ENCODE assay signal across 25 cellular contexts in genomic region chr3:164018500-164018899, GRCh38.
"Had no signal": no experiment of that assay in that cellular context is flagged by ENCODE, and none has a peak within 500 bp of the region (broad histone marks: within the 10 kb centered on the region; RNA-seq: fewer than 3 reads in every experiment).

No MANE protein-coding gene starts in this region.

- H3K4me3 Mint-ChIP-seq: immature natural killer cell; mesothelial cell of epicardium; naive thymus-derived CD4-positive, alpha-beta T cell; natural killer cell treated with Interleukin-12 subunit alpha and Interleukin-12 subunit beta and Interleukin-15 and Interleukin-18, amount 100 ng/mL, for 72 hours; stimulated activated memory B cell treated with anti-CD40 and anti-IgM and Interleukin-4, amounts not matched to agents 10 μg/mL and 1 μg/mL and 100 μg/mL, for 72 hours; stimulated activated naive CD8-positive, alpha-beta T cell treated with anti-CD3 and anti-CD28 coated beads, Interleukin-15, amount 100 ng/mL, for 72 hours had no signal

- H3K27ac Mint-ChIP-seq: immature natural killer cell; mesothelial cell of epicardium; naive thymus-derived CD4-positive, alpha-beta T cell; natural killer cell treated with Interleukin-12 subunit alpha and Interleukin-12 subunit beta and Interleukin-15 and Interleukin-18, amount 100 ng/mL, for 72 hours; progenitor cell of endocrine pancreas; stimulated activated memory B cell treated with anti-CD40 and anti-IgM and Interleukin-4, amounts not matched to agents 10 μg/mL and 1 μg/mL and 100 μg/mL, for 72 hours; stimulated activated naive CD8-positive, alpha-beta T cell treated with anti-CD3 and anti-CD28 coated beads, Interleukin-15, amount 100 ng/mL, for 72 hours had no signal

- H3K27ac ChIP-seq: left ventricle myocardium inferior, ovary, right atrium auricular region, right lobe of liver, transverse colon, upper lobe of left lung, vagina had no signal

- H3K4me2 ChIP-seq: smooth muscle cell had no signal

- H3K9me3 ChIP-seq: left ventricle myocardium inferior, mucosa of descending colon, ovary, right atrium auricular region, right lobe of liver, transverse colon, upper lobe of left lung, vagina had no signal

- H3K4me1 Mint-ChIP-seq: immature natural killer cell; mesothelial cell of epicardium; naive thymus-derived CD4-positive, alpha-beta T cell; stimulated activated memory B cell treated with anti-CD40 and anti-IgM and Interleukin-4, amounts not matched to agents 10 μg/mL and 1 μg/mL and 100 μg/mL, for 72 hours; stimulated activated naive CD8-positive, alpha-beta T cell treated with anti-CD3 and anti-CD28 coated beads, Interleukin-15, amount 100 ng/mL, for 72 hours had no signal

- H3K27me3 Mint-ChIP-seq: naive thymus-derived CD4-positive, alpha-beta T cell; natural killer cell treated with Interleukin-12 subunit alpha and Interleukin-12 subunit beta and Interleukin-15 and Interleukin-18, amount 100 ng/mL, for 72 hours; progenitor cell of endocrine pancreas; stimulated activated memory B cell treated with anti-CD40 and anti-IgM and Interleukin-4, amounts not matched to agents 10 μg/mL and 1 μg/mL and 100 μg/mL, for 72 hours; stimulated activated naive CD8-positive, alpha-beta T cell treated with anti-CD3 and anti-CD28 coated beads, Interleukin-15, amount 100 ng/mL, for 72 hours had no signal

- H3K27me3 ChIP-seq: ovary, right atrium auricular region, right lobe of liver, transverse colon, upper lobe of left lung, vagina had no signal

- H3K4me1 ChIP-seq: left ventricle myocardium inferior, right lobe of liver, transverse colon, upper lobe of left lung, vagina had no signal

- DNase-seq: hypothalamus; immature natural killer cell; left ventricle myocardium inferior; mesendoderm; mucosa of descending colon; naive thymus-derived CD4-positive, alpha-beta T cell; ovary; right lobe of liver; stimulated activated CD4-positive, alpha-beta T cell treated with anti-CD3 and anti-CD28 coated beads, Interleukin-1b, Interleukin-23, amount 100 ng/mL, for 48 hours; stimulated activated CD4-positive, alpha-beta T cell treated with anti-CD3 and anti-CD28 coated beads, Interleukin-2, amount 100 ng/mL, for 48 hours; stimulated activated CD4-positive, alpha-beta T cell treated with anti-CD3 and anti-CD28 coated beads, Interleukin-4, amount 100 ng/mL, for 4 hours; stimulated activated CD8-positive, alpha-beta memory T cell treated with anti-CD3 and anti-CD28 coated beads, Interleukin-4, amount 100 ng/mL, for 48 hours; stimulated activated naive CD4-positive, alpha-beta T cell treated with Interleukin-2 at 50 U/mL for 16 hours; stimulated activated naive CD8-positive, alpha-beta T cell treated with anti-CD3 and anti-CD28 coated beads, Interleukin-15, amount 100 ng/mL, for 72 hours; substantia nigra; transverse colon; upper lobe of left lung had no signal

- H3K4me3 ChIP-seq: left ventricle myocardium inferior, lung, mucosa of descending colon, ovary, right atrium auricular region, right lobe of liver, smooth muscle cell, transverse colon, upper lobe of left lung, vagina had no signal

- ATAC-seq: mucosa of descending colon; naive thymus-derived CD4-positive, alpha-beta T cell; natural killer cell treated with Interleukin-12 subunit alpha and Interleukin-12 subunit beta and Interleukin-15 and Interleukin-18, amount 100 ng/mL, for 72 hours; right lobe of liver; stimulated activated memory B cell treated with anti-CD40 and anti-IgM and Interleukin-4, amounts not matched to agents 10 μg/mL and 1 μg/mL and 100 μg/mL, for 72 hours; stimulated activated naive CD8-positive, alpha-beta T cell treated with anti-CD3 and anti-CD28 coated beads, Interleukin-15, amount 100 ng/mL, for 72 hours had no signal

- H3K36me3 Mint-ChIP-seq: immature natural killer cell; mesothelial cell of epicardium; naive thymus-derived CD4-positive, alpha-beta T cell; natural killer cell treated with Interleukin-12 subunit alpha and Interleukin-12 subunit beta and Interleukin-15 and Interleukin-18, amount 100 ng/mL, for 72 hours; stimulated activated memory B cell treated with anti-CD40 and anti-IgM and Interleukin-4, amounts not matched to agents 10 μg/mL and 1 μg/mL and 100 μg/mL, for 72 hours had no signal

- H3K36me3 ChIP-seq: left ventricle myocardium inferior, ovary, right atrium auricular region, right lobe of liver, transverse colon, upper lobe of left lung, vagina had no signal

- H3K9me3 Mint-ChIP-seq: mesothelial cell of epicardium; natural killer cell treated with Interleukin-12 subunit alpha and Interleukin-12 subunit beta and Interleukin-15 and Interleukin-18, amount 100 ng/mL, for 72 hours; stimulated activated memory B cell treated with anti-CD40 and anti-IgM and Interleukin-4, amounts not matched to agents 10 μg/mL and 1 μg/mL and 100 μg/mL, for 72 hours; stimulated activated naive CD8-positive, alpha-beta T cell treated with anti-CD3 and anti-CD28 coated beads, Interleukin-15, amount 100 ng/mL, for 72 hours had no signal
